7 cellular contexts compared by ENCODE assay signal in the genomic region with DNA sequence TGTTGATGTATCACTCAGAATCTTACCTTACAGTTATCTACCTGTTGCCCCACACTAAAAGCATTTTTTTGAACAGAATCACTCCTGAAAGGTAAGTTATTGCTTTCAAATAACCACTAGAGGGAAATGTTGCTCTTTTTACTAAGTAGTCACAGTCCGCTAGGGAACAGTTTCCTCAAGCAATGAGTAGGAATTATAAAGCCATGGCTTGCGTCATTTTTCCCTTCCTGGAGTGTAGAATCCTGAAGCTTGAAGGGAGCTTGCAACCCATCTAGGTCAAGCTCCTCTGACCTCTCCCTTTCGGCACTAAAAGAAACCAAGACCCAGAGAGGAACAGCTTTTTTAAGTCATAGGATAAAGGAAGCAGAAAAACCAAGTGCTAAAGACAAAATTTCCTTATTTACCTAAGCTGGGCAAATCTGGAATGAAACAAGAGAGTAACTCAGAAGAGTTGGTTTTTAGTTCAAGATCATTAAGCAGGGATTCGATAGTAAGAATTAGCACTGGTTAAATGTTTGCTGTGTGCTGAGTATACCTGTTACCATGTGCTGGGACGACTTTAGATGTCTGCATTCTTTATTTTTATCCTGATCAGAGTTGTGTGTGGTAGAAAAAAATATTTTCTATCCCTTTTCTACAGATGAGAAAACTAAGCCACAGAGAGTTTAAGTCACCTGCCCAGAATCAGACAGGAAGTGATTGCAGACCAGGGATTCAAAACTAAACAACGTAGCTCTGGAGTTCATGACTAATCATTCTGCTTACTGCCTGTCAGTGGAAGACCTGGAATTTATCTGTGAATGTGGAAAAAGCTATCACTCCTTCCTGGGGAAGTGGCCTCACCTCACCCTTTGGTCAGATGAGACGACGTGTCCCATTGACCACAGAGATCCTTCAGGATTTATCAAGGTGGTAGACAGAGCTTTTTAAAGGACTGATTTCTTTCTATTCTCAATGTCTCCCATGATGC.
DNase-seq lines count a peak whose midpoint lies in the region; ATAC-seq and TF ChIP-seq lines count a peak whose summit lies in the region.

No MANE protein-coding gene starts in this region.

- POLR2A ChIA-PET in PC-9 (lab: Charles Lee; ENCODE audit: unreplicated experiment) = no interaction called here

- H3K9me3 Mint-ChIP-seq in CD14-positive monocyte = peaks cover 0 to 2% (median 0%) of the 10 kb centered on the region in 7 donors

- DNase-seq in GM13977 (ENCODE audit: low spot score) (peak; percentile 30), PC-9 (peak; percentile 0 to 62), epithelial cell of esophagus (ENCODE audit: low read depth) (peak; percentile 81), midbrain (lab: John Stamatoyannopoulos, UW) (peak; percentile 59), CD14-positive monocyte (ENCODE audit: low spot score) (no peak)
- peak; percentile 10 for DNase-seq in Jurkat, Clone E6-1 (ENCODE audit: low read depth, low spot score)

- H3K36me3 ChIP-seq in PC-9 (ENCODE audit: low read depth) = no peaks in the 10 kb centered on the region

- BruUV-seq in PC-9 (replicated peaks; lab: Mats Ljungman, UMichigan) = no TSS peak

- H3K27ac ChIP-seq in PC-9 = no peak overlapping the region

- H3K4me3 ChIP-seq in Jurkat, Clone E6-1 (ENCODE audit: low read length) = no peak overlapping the region
- H3K4me3 ChIP-seq in PC-9 (no peak overlapping the region), epithelial cell of esophagus (ENCODE audit: low read length) (no peak overlapping the region)

- TF ChIP-seq CTCF in GM13977 (IDR thresholded peaks at IDR 0.05; ENCODE audit: extremely low read depth, insufficient read depth, missing control alignments) = peak; percentile 55
- TF ChIP-seq CTCF in PC-9 (conservative IDR thresholded peaks at IDR 0.05) = peak; percentile 64
- peak; percentile 63 for TF ChIP-seq CTCF in epithelial cell of esophagus (IDR thresholded peaks at IDR 0.05; ENCODE audit: insufficient read depth, low read depth, low read length, missing control alignments)
- TF ChIP-seq CTCF in CD14-positive monocyte (IDR thresholded peaks at IDR 0.05) = no peak

- H2AFZ ChIP-seq in PC-9 = peak overlapping the region; percentile 64; the same call in 1 of the 2 replicates

- no peaks in the 10 kb centered on the region for H3K36me3 Mint-ChIP-seq in CD14-positive monocyte

- intact Hi-C loops in PC-9 (cut with micrococcal nuclease; ENCODE audit: unreplicated experiment) (loop anchor here (5.0 kb wide), 1 partner anchor 800 kb away; no protein-coding TSS in a partner anchor), CD14-positive monocyte (cut with micrococcal nuclease) (no loop called here)

- H3K79me2 ChIP-seq in PC-9 (ENCODE audit: low read depth) = no peaks in the 10 kb centered on the region

- peaks cover 2 to 10% (median 4%) of the 10 kb centered on the region in 3 donors for H3K27me3 Mint-ChIP-seq in CD14-positive monocyte (ENCODE audit: low read depth in 3 of 3)

- H3K9me2 ChIP-seq in PC-9 (ENCODE audit: insufficient read depth) = no peaks in the 10 kb centered on the region

- H3K9me3 ChIP-seq in PC-9 (ENCODE audit: insufficient read depth, low read depth) = no peaks in the 10 kb centered on the region

- in situ Hi-C loops in GM13977 (cut with MboI; ENCODE audit: low pct_unique_long_range_greater_than_20kb, low sequenced_read_pairs, unreplicated experiment) = loop anchor here (5.0 kb wide), 1 partner anchor 690 kb away; a partner anchor contains a TSS

- no peaks in the 10 kb centered on the region for H4K20me1 ChIP-seq in PC-9 (ENCODE audit: insufficient read depth)

- peak overlapping the region; percentile 42 for H3K4me2 ChIP-seq in PC-9

- peak overlapping the region in 1 of 2 donors; percentile 12 for H3K4me3 Mint-ChIP-seq in CD14-positive monocyte

- no peaks in the 10 kb centered on the region for H3K4me1 ChIP-seq in PC-9 (replicated peaks; ENCODE audit: insufficient read depth)

- H3F3A ChIP-seq in PC-9 (ENCODE audit: insufficient read depth, low read depth) = no peaks in the 10 kb centered on the region

- CTCF ChIA-PET in PC-9 (lab: Charles Lee) = interaction anchor here (1.1 kb wide), 1 partner anchor 801 kb away, joined by 5 read pairs; no protein-coding TSS in a partner anchor

- no peaks in the 10 kb centered on the region for H3K4me1 Mint-ChIP-seq in CD14-positive monocyte

- no peak for ATAC-seq in HG03469 (IDR thresholded peaks at IDR 0.05; ENCODE audit: unreplicated experiment)

- H3K27ac Mint-ChIP-seq in CD14-positive monocyte = no peak overlapping the region

- no peaks in the 10 kb centered on the region for H3K27me3 ChIP-seq in PC-9 (ENCODE audit: insufficient read depth, low read depth)
